In the genomic region with DNA sequence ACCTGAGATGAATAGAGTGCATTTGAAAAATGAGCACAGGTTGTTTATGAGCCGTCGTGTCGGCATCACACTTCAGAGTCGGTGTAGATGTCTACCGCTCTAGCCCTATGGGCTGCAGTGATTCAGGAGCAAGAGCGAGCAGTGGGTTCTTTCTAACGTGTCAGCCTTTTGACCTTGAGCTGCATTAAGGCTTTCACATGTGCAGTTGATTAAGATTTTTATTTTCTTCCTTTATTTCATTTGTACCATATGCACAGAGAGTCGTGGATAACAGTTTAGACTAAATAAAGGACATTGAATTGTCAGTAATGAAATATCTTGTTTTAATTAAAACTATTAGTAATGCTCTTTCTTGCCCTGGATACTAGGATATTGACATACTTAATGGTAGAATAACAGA, we compare ENCODE assay signal across 22 cellular contexts.
"Had no signal": no experiment of that assay in that cellular context is flagged by ENCODE, and none has a peak within 500 bp of the region (broad histone marks: within the 10 kb centered on the region; RNA-seq: fewer than 3 reads in every experiment).

No MANE protein-coding gene starts in this region.

- H3K27ac Mint-ChIP-seq: naive thymus-derived CD4-positive, alpha-beta T cell; stimulated activated memory B cell treated with anti-CD40 and anti-IgM and Interleukin-4, amounts not matched to agents 10 μg/mL and 1 μg/mL and 100 μg/mL, for 72 hours; stimulated activated naive CD8-positive, alpha-beta T cell treated with anti-CD3 and anti-CD28 coated beads, Interleukin-15, Interleukin-2, amounts not matched to agents 100 ng/mL and 50 ng/mL, for 24 hours had no signal

- H3K9me3 ChIP-seq: right lobe of liver, testis, upper lobe of right lung, vagina had no signal

- H3K36me3 Mint-ChIP-seq: naive thymus-derived CD4-positive, alpha-beta T cell; stimulated activated memory B cell treated with anti-CD40 and anti-IgM and Interleukin-4, amounts not matched to agents 10 μg/mL and 1 μg/mL and 100 μg/mL, for 72 hours had no signal

- ATAC-seq: esophagus mucosa; heart left ventricle; left colon; naive thymus-derived CD4-positive, alpha-beta T cell; right lobe of liver; stimulated activated memory B cell treated with anti-CD40 and anti-IgM and Interleukin-4, amounts not matched to agents 10 μg/mL and 1 μg/mL and 100 μg/mL, for 72 hours; upper lobe of right lung had no signal

- DNase-seq: effector CD4-positive, alpha-beta T cell; foreskin melanocyte; heart left ventricle; hippocampal formation; left colon; mesendoderm; naive thymus-derived CD4-positive, alpha-beta T cell; nephron progenitor cell; posterior cingulate gyrus; right lobe of liver; spleen; stimulated activated CD4-positive, alpha-beta T cell treated with anti-CD3 and anti-CD28 coated beads, Interleukin-15, amount 100 ng/mL, for 24 hours; stimulated activated CD4-positive, alpha-beta T cell treated with anti-CD3 and anti-CD28 coated beads, Interleukin-1b, Interleukin-23, amount 100 ng/mL, for 48 hours; stimulated activated CD4-positive, alpha-beta T cell treated with anti-CD3 and anti-CD28 coated beads, Interleukin-4, amount 100 ng/mL, for 24 hours; testis; upper lobe of right lung had no signal

- H3K27me3 ChIP-seq: heart left ventricle, right lobe of liver, spleen, testis, tibial nerve, upper lobe of right lung, vagina had no signal

- H3K27me3 Mint-ChIP-seq: stimulated activated memory B cell treated with anti-CD40 and anti-IgM and Interleukin-4, amounts not matched to agents 10 μg/mL and 1 μg/mL and 100 μg/mL, for 72 hours had no signal

- H3K27ac ChIP-seq: right lobe of liver, spleen, testis, tibial nerve, upper lobe of right lung, vagina had no signal

- H3K4me3 ChIP-seq: coronary artery, heart left ventricle, right lobe of liver, spleen, testis, tibial nerve, upper lobe of right lung, vagina had no signal

- H3K4me3 Mint-ChIP-seq: naive thymus-derived CD4-positive, alpha-beta T cell; nephron progenitor cell; stimulated activated memory B cell treated with anti-CD40 and anti-IgM and Interleukin-4, amounts not matched to agents 10 μg/mL and 1 μg/mL and 100 μg/mL, for 72 hours; stimulated activated naive CD8-positive, alpha-beta T cell treated with anti-CD3 and anti-CD28 coated beads, Interleukin-15, Interleukin-2, amounts not matched to agents 100 ng/mL and 50 ng/mL, for 24 hours had no signal

- H3K9me3 Mint-ChIP-seq: stimulated activated memory B cell treated with anti-CD40 and anti-IgM and Interleukin-4, amounts not matched to agents 10 μg/mL and 1 μg/mL and 100 μg/mL, for 72 hours had no signal

- H3K36me3 ChIP-seq: heart left ventricle, right lobe of liver, spleen, upper lobe of right lung, vagina had no signal

- H3K4me1 Mint-ChIP-seq: naive thymus-derived CD4-positive, alpha-beta T cell; stimulated activated memory B cell treated with anti-CD40 and anti-IgM and Interleukin-4, amounts not matched to agents 10 μg/mL and 1 μg/mL and 100 μg/mL, for 72 hours had no signal

- H3K4me1 ChIP-seq: right lobe of liver had no signal
